Comparison of ENCODE assay signal across 14 cellular contexts in genomic region chr1:196531737-196532514, GRCh38.
DNase-seq lines count a peak whose midpoint lies in the region; ATAC-seq and TF ChIP-seq lines count a peak whose summit lies in the region.
"Had no signal": no experiment of that assay in that cellular context is flagged by ENCODE, and none has a peak within 500 bp of the region (broad histone marks: within the 10 kb centered on the region; RNA-seq: fewer than 3 reads in every experiment).

No MANE protein-coding gene starts in this region.

- no peaks in the 10 kb centered on the region for H3K9me3 ChIP-seq in PC-9 (ENCODE audit: insufficient read depth, low read depth)
- H3K9me3 ChIP-seq in right cardiac atrium (ENCODE audit: control insufficient read depth, low read length) = no peaks in the 10 kb centered on the region

- H2AFZ ChIP-seq in PC-9 = 0 out of 2 replicates have a peak overlapping the region, but pooled peaks have one; percentile 31

- no peaks in the 10 kb centered on the region for H4K20me1 ChIP-seq in PC-9 (ENCODE audit: insufficient read depth)

- no peaks in the 10 kb centered on the region for H3F3A ChIP-seq in PC-9 (ENCODE audit: insufficient read depth, low read depth)

- DNase-seq in PC-9 (no peak), coronary artery (ENCODE audit: low spot score) (no peak), right cardiac atrium (no peak), DMS114 treated with DMSO at 0.1 percent for 48 hours (lab: John Stamatoyannopoulos, UW; ENCODE audit: unreplicated experiment) (no peak), D341Med (ENCODE audit: low spot score) (no peak)
- no peak for DNase-seq in stimulated activated CD4-positive, alpha-beta T cell treated with anti-CD3 and anti-CD28 coated beads, Interleukin-4, amount 100 ng/mL, for 24 hours
- DNase-seq: DMS153, EL, H7, NCI-H1417, NCI-H2029, NCI-H2171 treated with DMSO at 0.1 percent for 48 hours had no signal

- H3K4me1 ChIP-seq in PC-9 (replicated peaks; ENCODE audit: insufficient read depth) (no peaks in the 10 kb centered on the region), right cardiac atrium (ENCODE audit: control insufficient read depth, insufficient read depth, low read length) (no peaks in the 10 kb centered on the region)

- no TSS peak for BruUV-seq in PC-9 (replicated peaks; lab: Mats Ljungman, UMichigan)

- H3K36me3 ChIP-seq in PC-9 (ENCODE audit: low read depth) = no peaks in the 10 kb centered on the region

- peak; percentile 14 to 83 for ATAC-seq in right cardiac atrium
- no peak for ATAC-seq in GM18519 (IDR thresholded peaks at IDR 0.05; ENCODE audit: low FRiP score, unreplicated experiment)

- 43% methylated on average over 3 of the region's 3 CpGs for WGBS in right cardiac atrium

- no peaks in the 10 kb centered on the region for H3K79me2 ChIP-seq in PC-9 (ENCODE audit: low read depth)

- H3K4me3 ChIP-seq in PC-9 (no peak overlapping the region), coronary artery (peak overlapping the region; percentile 13), right cardiac atrium (ENCODE audit: low read length) (no peak overlapping the region)

- CTCF ChIA-PET in PC-9 (lab: Charles Lee) = no interaction called here

- intact Hi-C loops in PC-9 (cut with micrococcal nuclease; ENCODE audit: unreplicated experiment) = no loop called here
- intact Hi-C loops in right cardiac atrium (cut with DNase I) = no loop called here

- POLR2A ChIA-PET in PC-9 (lab: Charles Lee; ENCODE audit: unreplicated experiment) = interaction anchor here (0.6 kb wide), 1 partner anchor 523 kb away, joined by 4 read pairs; no protein-coding TSS in a partner anchor

- no peak overlapping the region for H3K4me2 ChIP-seq in PC-9

- no peak for TF ChIP-seq CTCF in PC-9 (conservative IDR thresholded peaks at IDR 0.05)
- TF ChIP-seq CTCF in coronary artery (IDR thresholded peaks at IDR 0.05) = no peak

- no peaks in the 10 kb centered on the region for H3K9me2 ChIP-seq in PC-9 (ENCODE audit: insufficient read depth)

- H3K27me3 ChIP-seq in PC-9 (ENCODE audit: insufficient read depth, low read depth) = no peaks in the 10 kb centered on the region
- H3K27me3 ChIP-seq in right cardiac atrium (ENCODE audit: control insufficient read depth, insufficient read depth) = no peaks in the 10 kb centered on the region

- H3K27ac ChIP-seq in PC-9 (no peak overlapping the region), coronary artery (peak overlapping the region; percentile 28 to 71), right cardiac atrium (ENCODE audit: low read length) (no peak overlapping the region)
- H3K27ac ChIP-seq: RWPE1 had no signal

Comparison
In these comparisons a context has a peak if more than half of its experiments do, and no peak if none do; other contexts are left out.
1. H3K27ac ChIP-seq: peak in coronary artery (2 of 2); none in PC-9 (single experiment) and right cardiac atrium (single experiment).